In genomic region chr10:124035928-124036558, GRCh38 we compare ENCODE assay signal across 8 cellular contexts. TPM values are rescaled to one million over a fixed set of nuclear protein-coding genes. Genes with fewer than 3 reads are reported as not detected.
DNase-seq lines count a peak whose midpoint lies in the region; ATAC-seq and FAIRE-seq lines count a peak whose summit lies in the region.

No MANE protein-coding gene starts in this region.

- H3K36me3 Mint-ChIP-seq in activated naive CD4-positive, alpha-beta T cell treated with anti-CD3 and anti-CD28 coated beads, Interleukin-2, amount 10 ng/mL, durations not matched to agents 7 days and 5 days, result no peaks in the 10 kb centered on the region
- H3K36me3 Mint-ChIP-seq in central memory CD8-positive, alpha-beta T cell (ENCODE audit: insufficient read depth), result no peaks in the 10 kb centered on the region

- H3K4me3 Mint-ChIP-seq in activated naive CD4-positive, alpha-beta T cell treated with anti-CD3 and anti-CD28 coated beads, Interleukin-2, amount 10 ng/mL, durations not matched to agents 7 days and 5 days, result peak overlapping the region; percentile 29
- peak overlapping the region; percentile 8 for H3K4me3 Mint-ChIP-seq in central memory CD8-positive, alpha-beta T cell

- CTCF ChIA-PET in activated naive CD4-positive, alpha-beta T cell treated with anti-CD3 and anti-CD28 coated beads, Interleukin-2, amount 10 ng/mL, durations not matched to agents 7 days and 5 days (lab: Charles Lee), result interaction anchor here (0.5 to 1.2 kb wide), 3 partner anchors 31 to 41 kb away, joined by 3 read pairs; no protein-coding TSS in a partner anchor

- H3K9me3 Mint-ChIP-seq in activated naive CD4-positive, alpha-beta T cell treated with anti-CD3 and anti-CD28 coated beads, Interleukin-2, amount 10 ng/mL, durations not matched to agents 7 days and 5 days, result no peaks in the 10 kb centered on the region
- H3K9me3 Mint-ChIP-seq in central memory CD8-positive, alpha-beta T cell, result no peaks in the 10 kb centered on the region

- H3K27ac ChIP-seq in small intestine (ENCODE audit: low read depth in 1 of 2, low read length in 1 of 2), result peak overlapping the region in 1 of 2 donors; percentile 80

- peak; percentile 64 for DNase-seq in activated naive CD4-positive, alpha-beta T cell treated with anti-CD3 and anti-CD28 coated beads, Interleukin-2, amount 10 ng/mL, durations not matched to agents 7 days and 5 days
- DNase-seq in activated naive CD4-positive, alpha-beta T cell (lab: John Stamatoyannopoulos, UW), result no peak
- peak; percentile 37 for DNase-seq in NCI-H510A treated with DMSO at 0.1 percent for 48 hours (lab: John Stamatoyannopoulos, UW)
- DNase-seq in central memory CD8-positive, alpha-beta T cell (ENCODE audit: low spot score in 2 of 2), result no peak
- DNase-seq in small intestine, result peak; percentile 27
- DNase-seq in H7, result no peak
- DNase-seq in epidermal melanocyte (ENCODE audit: insufficient read length, low spot score), result no peak

- H3K4me3 ChIP-seq in small intestine (ENCODE audit: low read depth in 1 of 2, low read length in 2 of 2) (no peak overlapping the region), H7 (ENCODE audit: insufficient read depth, low read depth, low read length) (no peak overlapping the region)

- no peak for FAIRE-seq in small intestine (lab: Jason Lieb, UNC)

- no peaks in the 10 kb centered on the region for H3K36me3 ChIP-seq in small intestine (ENCODE audit: control insufficient read depth in 2 of 2, insufficient read depth in 2 of 2, low read length in 2 of 2)
- no peaks in the 10 kb centered on the region; the same call in 1 of the 2 replicates for H3K36me3 ChIP-seq in H7 (replicated peaks; ENCODE audit: control insufficient read depth, insufficient read depth, low read length)

- H3K27me3 Mint-ChIP-seq in activated naive CD4-positive, alpha-beta T cell treated with anti-CD3 and anti-CD28 coated beads, Interleukin-2, amount 10 ng/mL, durations not matched to agents 7 days and 5 days, result peaks cover 39% of the 10 kb centered on the region
- peaks cover 31% of the 10 kb centered on the region for H3K27me3 Mint-ChIP-seq in central memory CD8-positive, alpha-beta T cell

- no peaks in the 10 kb centered on the region for H3K27me3 ChIP-seq in small intestine (ENCODE audit: control insufficient read depth in 2 of 2, insufficient read depth in 2 of 2, low read length in 2 of 2)
- no peaks in the 10 kb centered on the region for H3K27me3 ChIP-seq in H7 (ENCODE audit: control insufficient read depth, insufficient read depth, low read length)

- no peaks in the 10 kb centered on the region for H3K4me1 ChIP-seq in small intestine (ENCODE audit: control insufficient read depth in 2 of 2, insufficient read depth in 1 of 2, low read depth in 1 of 2, low read length in 1 of 2)

- peak overlapping the region; percentile 82 for H3K27ac Mint-ChIP-seq in activated naive CD4-positive, alpha-beta T cell treated with anti-CD3 and anti-CD28 coated beads, Interleukin-2, amount 10 ng/mL, durations not matched to agents 7 days and 5 days
- peak overlapping the region; percentile 33 for H3K27ac Mint-ChIP-seq in central memory CD8-positive, alpha-beta T cell (ENCODE audit: low read depth)

- ATAC-seq in HG02798 (IDR thresholded peaks at IDR 0.05; ENCODE audit: poor library complexity, unreplicated experiment), result peak; percentile 98
- ATAC-seq in central memory CD8-positive, alpha-beta T cell (replicated peaks; ENCODE audit: extremely low read depth, poor library complexity, severe bottlenecking), result peak; percentile 55

- no peaks in the 10 kb centered on the region for H3K9me3 ChIP-seq in small intestine (ENCODE audit: control insufficient read depth, low read depth)

- H3K4me1 Mint-ChIP-seq in activated naive CD4-positive, alpha-beta T cell treated with anti-CD3 and anti-CD28 coated beads, Interleukin-2, amount 10 ng/mL, durations not matched to agents 7 days and 5 days, result peaks cover 17% of the 10 kb centered on the region
- H3K4me1 Mint-ChIP-seq in central memory CD8-positive, alpha-beta T cell, result peaks cover 8% of the 10 kb centered on the region

- WGBS in small intestine, 3 donors, result 12 to 42% (median 19%) methylated on average over 21 of the region's 21 CpGs

RNA-seq across cellular contexts. Expression of gene CHST15, which starts 57.4 kb away (rescaled TPM):
- polyA plus RNA-seq in small intestine, result 1 to 10 TPM in 2 of 3 donors, under 1 TPM in 1; 0.45 to 8.5 (median 3.0) TPM
- 15.7 and 18.4 TPM in 2 replicates for total RNA-seq in H7 (2014; rRNA removed; shearing (Covaris generic))

Comparison
In these comparisons a context has a peak if more than half of its experiments do, and no peak if none do; other contexts are left out.
1. DNase-seq: peak in activated naive CD4-positive, alpha-beta T cell treated with anti-CD3 and anti-CD28 coated beads, Interleukin-2, amount 10 ng/mL, durations not matched to agents 7 days and 5 days (single experiment), NCI-H510A treated with DMSO at 0.1 percent for 48 hours (single experiment) and small intestine (single experiment); none in activated naive CD4-positive, alpha-beta T cell (0 of 4), central memory CD8-positive, alpha-beta T cell (0 of 2), H7 (single experiment) and epidermal melanocyte (single experiment).